In genomic region chr12:6968426-6968825, GRCh38 we compare ENCODE assay signal across 10 cellular contexts. TPM values are rescaled to one million over a fixed set of nuclear protein-coding genes. Genes with fewer than 3 reads are reported as not detected.
A peak's percentile ranks its signal among the peaks of the same experiment; 100 is the strongest.
DNase-seq lines count a peak whose midpoint lies in the region; ATAC-seq, FAIRE-seq and TF ChIP-seq lines count a peak whose summit lies in the region.
"Had no signal": no experiment of that assay in that cellular context is flagged by ENCODE, and none has a peak within 500 bp of the region (broad histone marks: within the 10 kb centered on the region; RNA-seq: fewer than 3 reads in every experiment).

No MANE protein-coding gene starts in this region.

- BruUV-seq in PC-9 (replicated peaks; lab: Mats Ljungman, UMichigan) = no TSS peak

- peaks cover 30% of the 10 kb centered on the region for H4K20me1 ChIP-seq in PC-9 (ENCODE audit: insufficient read depth)

- H3F3A ChIP-seq in PC-9 (ENCODE audit: insufficient read depth, low read depth) = peaks cover 61% of the 10 kb centered on the region

- POLR2A ChIA-PET in PC-9 (lab: Charles Lee; ENCODE audit: unreplicated experiment) = interaction anchor here (0.6 to 0.7 kb wide), 2 partner anchors 24 to 100 kb away, joined by 3 read pairs; no protein-coding TSS in a partner anchor

- H3K79me2 ChIP-seq in PC-9 (ENCODE audit: low read depth) = peaks cover 97% of the 10 kb centered on the region

- peak overlapping the region; percentile 97 for H3K4me3 Mint-ChIP-seq in activated CD4-positive, alpha-beta T cell treated with anti-CD3 and anti-CD28 coated beads, Interleukin-2, amount 10 ng/mL, durations not matched to agents 24 days and 14 days
- H3K4me3 Mint-ChIP-seq in endodermal cell = peak overlapping the region; percentile 86

- H3K9me2 ChIP-seq in PC-9 (ENCODE audit: insufficient read depth) = no peaks in the 10 kb centered on the region

- H2AFZ ChIP-seq in PC-9 = no peak overlapping the region

- TF ChIP-seq CTCF in PC-9 (conservative IDR thresholded peaks at IDR 0.05) (no peak), endodermal cell (conservative IDR thresholded peaks at IDR 0.05) (no peak)

- FAIRE-seq in small intestine (lab: Jason Lieb, UNC) = no peak

- H3K27me3 Mint-ChIP-seq in activated CD4-positive, alpha-beta T cell treated with anti-CD3 and anti-CD28 coated beads, Interleukin-2, amount 10 ng/mL, durations not matched to agents 24 days and 14 days = no peaks in the 10 kb centered on the region
- no peaks in the 10 kb centered on the region for H3K27me3 Mint-ChIP-seq in endodermal cell (ENCODE audit: insufficient read depth)

- peaks cover 40% of the 10 kb centered on the region for H3K4me1 Mint-ChIP-seq in activated CD4-positive, alpha-beta T cell treated with anti-CD3 and anti-CD28 coated beads, Interleukin-2, amount 10 ng/mL, durations not matched to agents 24 days and 14 days
- H3K4me1 Mint-ChIP-seq in endodermal cell = peaks cover 47% of the 10 kb centered on the region

- H3K27ac ChIP-seq in PC-9 (0 out of 2 replicates have a peak overlapping the region, but pooled peaks have one; percentile 90), endodermal cell (ENCODE audit: low read depth, low read length) (no peak overlapping the region), small intestine (ENCODE audit: low read depth in 1 of 2, low read length in 1 of 2) (peak overlapping the region; percentile 30 to 47)

- no peak for ATAC-seq in GM21423 (IDR thresholded peaks at IDR 0.05; ENCODE audit: unreplicated experiment)
- ATAC-seq: left colon had no signal

- H3K4me1 ChIP-seq in PC-9 (replicated peaks; ENCODE audit: insufficient read depth) (peaks cover 39% of the 10 kb centered on the region), endodermal cell (ENCODE audit: control insufficient read depth, insufficient read depth, low read length) (peaks cover 5% of the 10 kb centered on the region), small intestine (ENCODE audit: control insufficient read depth in 2 of 2, insufficient read depth in 1 of 2, low read depth in 1 of 2, low read length in 1 of 2) (peaks cover 5 to 6% of the 10 kb centered on the region in 2 donors)

- H3K4me3 ChIP-seq in PC-9 (peak overlapping the region; percentile 82; the same call in 1 of the 2 replicates), endodermal cell (ENCODE audit: low read length) (peak overlapping the region; percentile 100), small intestine (ENCODE audit: low read depth in 1 of 2, low read length in 2 of 2) (peak overlapping the region in 1 of 2 donors; percentile 2)

- H3K36me3 ChIP-seq in PC-9 (ENCODE audit: low read depth) (peaks cover 46% of the 10 kb centered on the region), endodermal cell (ENCODE audit: control insufficient read depth, insufficient read depth, low read length) (peaks cover 52% of the 10 kb centered on the region), small intestine (ENCODE audit: control insufficient read depth in 2 of 2, insufficient read depth in 2 of 2, low read length in 2 of 2) (peaks cover 5 to 8% of the 10 kb centered on the region in 2 donors)

- WGBS in endodermal cell (ENCODE audit: insufficient coverage in 1 of 2, insufficient read length in 1 of 2), 2 experiments = 92 to 95% methylated on average over 9 of the region's 9 CpGs
- 62 to 79% (median 64%) methylated on average over 9 of the region's 9 CpGs for WGBS in small intestine, 3 donors

- no peaks in the 10 kb centered on the region for H3K27me3 ChIP-seq in PC-9 (ENCODE audit: insufficient read depth, low read depth)
- no peaks in the 10 kb centered on the region for H3K27me3 ChIP-seq in endodermal cell (ENCODE audit: control insufficient read depth, insufficient read depth, low read length, poor library complexity, severe bottlenecking)
- H3K27me3 ChIP-seq in small intestine (ENCODE audit: control insufficient read depth in 2 of 2, insufficient read depth in 2 of 2, low read length in 2 of 2) = no peaks in the 10 kb centered on the region
- H3K27me3 ChIP-seq: tibial nerve had no signal

- CTCF ChIA-PET in PC-9 (lab: Charles Lee) = interaction anchor here (0.6 to 2.7 kb wide), 5 partner anchors 24 to 145 kb away, joined by 3 to 7 read pairs (median 4); no protein-coding TSS in a partner anchor

- H3K27ac Mint-ChIP-seq in activated CD4-positive, alpha-beta T cell treated with anti-CD3 and anti-CD28 coated beads, Interleukin-2, amount 10 ng/mL, durations not matched to agents 24 days and 14 days = peak overlapping the region; percentile 100
- H3K27ac Mint-ChIP-seq in endodermal cell = peak overlapping the region; percentile 98

- H3K9me3 Mint-ChIP-seq in activated CD4-positive, alpha-beta T cell treated with anti-CD3 and anti-CD28 coated beads, Interleukin-2, amount 10 ng/mL, durations not matched to agents 24 days and 14 days = no peaks in the 10 kb centered on the region
- H3K9me3 Mint-ChIP-seq in endodermal cell = no peaks in the 10 kb centered on the region

- intact Hi-C loops in activated CD4-positive, alpha-beta T cell treated with anti-CD3 and anti-CD28 coated beads, Interleukin-2, amount 10 ng/mL, durations not matched to agents 24 days and 14 days (cut with micrococcal nuclease) = no loop called here
- intact Hi-C loops in PC-9 (cut with micrococcal nuclease; ENCODE audit: unreplicated experiment) = loop anchor here (10.0 kb wide), 2 partner anchors 284 to 354 kb away; partner anchors contain the start of gene ZNF384

- peak overlapping the region; percentile 92 for H3K4me2 ChIP-seq in PC-9

- no peak for DNase-seq in activated CD4-positive, alpha-beta T cell treated with anti-CD3 and anti-CD28 coated beads, Interleukin-2, amount 10 ng/mL, durations not matched to agents 24 days and 14 days
- DNase-seq in activated CD4-positive, alpha-beta T cell treated with anti-CD3 and anti-CD28 coated beads, Interleukin-2, amount 50 U/mL, for 48 hours = no peak
- no peak for DNase-seq in PC-9
- no peak for DNase-seq in endodermal cell
- no peak for DNase-seq in small intestine
- DNase-seq in germinal center (ENCODE audit: low spot score) = no peak
- no peak for DNase-seq in DMS153 treated with DMSO at 0.1 percent for 48 hours (lab: John Stamatoyannopoulos, UW; ENCODE audit: unreplicated experiment)
- DNase-seq: left colon had no signal

- H3K9me3 ChIP-seq in PC-9 (ENCODE audit: insufficient read depth, low read depth) (no peaks in the 10 kb centered on the region), endodermal cell (ENCODE audit: control insufficient read depth, low read length) (no peaks in the 10 kb centered on the region), small intestine (ENCODE audit: control insufficient read depth, low read depth) (no peaks in the 10 kb centered on the region)
- H3K9me3 ChIP-seq: tibial nerve had no signal

- no peak overlapping the region for H3K9ac ChIP-seq in endodermal cell (ENCODE audit: extremely low read depth, low read length, poor library complexity, severe bottlenecking)

- H3K36me3 Mint-ChIP-seq in activated CD4-positive, alpha-beta T cell treated with anti-CD3 and anti-CD28 coated beads, Interleukin-2, amount 10 ng/mL, durations not matched to agents 24 days and 14 days (ENCODE audit: low read depth) = peaks cover 77% of the 10 kb centered on the region
- peaks cover 60% of the 10 kb centered on the region for H3K36me3 Mint-ChIP-seq in endodermal cell (ENCODE audit: low read depth)

RNA-seq across cellular contexts. Expression of gene PHB2, which starts 2.0 kb away (rescaled TPM):
- 474 and 487 TPM in 2 replicates for total RNA-seq in activated CD4-positive, alpha-beta T cell treated with anti-CD3 and anti-CD28 coated beads, Interleukin-2, amount 10 ng/mL, durations not matched to agents 24 days and 14 days
- 384 and 386 TPM in 2 replicates for total RNA-seq in PC-9 (2021)
- total RNA-seq in endodermal cell = 100 to 1,000 TPM; 260 to 512 TPM
- polyA plus RNA-seq in endodermal cell (2013, experiment 1 of 2) = 270 TPM
- 248 TPM for polyA plus RNA-seq in endodermal cell (2013, experiment 2 of 2)
- polyA plus RNA-seq in small intestine = 100 to 1,000 TPM; 165 to 311 (median 210) TPM

RNA-seq across cellular contexts. Expression of gene EMG1, which starts 2.3 kb away (rescaled TPM):
- total RNA-seq in activated CD4-positive, alpha-beta T cell treated with anti-CD3 and anti-CD28 coated beads, Interleukin-2, amount 10 ng/mL, durations not matched to agents 24 days and 14 days = 129 and 131 TPM in 2 replicates
- total RNA-seq in PC-9 (2021) = 84.5 and 96.5 TPM in 2 replicates
- 100 to 1,000 TPM in 1 of 2 donors, 10 to 100 TPM in 1; 61.1 to 115 TPM for total RNA-seq in endodermal cell
- polyA plus RNA-seq in endodermal cell (2013, experiment 1 of 2) = 29.1 TPM
- 26.7 TPM for polyA plus RNA-seq in endodermal cell (2013, experiment 2 of 2)
- polyA plus RNA-seq in small intestine = 10 to 100 TPM; 12.3 to 32.3 (median 14.1) TPM

RNA-seq across cellular contexts. Expression of gene PTPN6, which starts 17.3 kb away (rescaled TPM):
- total RNA-seq in activated CD4-positive, alpha-beta T cell treated with anti-CD3 and anti-CD28 coated beads, Interleukin-2, amount 10 ng/mL, durations not matched to agents 24 days and 14 days = 349 and 355 TPM in 2 replicates
- 84.1 and 92.7 TPM in 2 replicates for total RNA-seq in PC-9 (2021)
- total RNA-seq in endodermal cell = 10 to 100 TPM; 35.7 to 68.0 TPM
- polyA plus RNA-seq in endodermal cell (2013, experiment 1 of 2) = 6.3 TPM
- 5.6 TPM for polyA plus RNA-seq in endodermal cell (2013, experiment 2 of 2)
- 10 to 100 TPM; 40.7 to 81.1 (median 76.7) TPM for polyA plus RNA-seq in small intestine

RNA-seq across cellular contexts. Expression of gene C12orf57, which starts 24.6 kb away (rescaled TPM):
- total RNA-seq in activated CD4-positive, alpha-beta T cell treated with anti-CD3 and anti-CD28 coated beads, Interleukin-2, amount 10 ng/mL, durations not matched to agents 24 days and 14 days = 168 and 174 TPM in 2 replicates
- total RNA-seq in PC-9 (2021) (198 and 218 TPM in 2 replicates), endodermal cell (100 to 1,000 TPM; 141 to 257 TPM)
- 219 TPM for polyA plus RNA-seq in endodermal cell (2013, experiment 1 of 2)
- 218 TPM for polyA plus RNA-seq in endodermal cell (2013, experiment 2 of 2)
- 100 to 1,000 TPM; 185 to 379 (median 361) TPM for polyA plus RNA-seq in small intestine

RNA-seq across cellular contexts. Expression of gene RNU7-1, which starts 24.8 kb away (rescaled TPM):
- total RNA-seq in activated CD4-positive, alpha-beta T cell treated with anti-CD3 and anti-CD28 coated beads, Interleukin-2, amount 10 ng/mL, durations not matched to agents 24 days and 14 days = not detected in 2 replicates
- total RNA-seq in PC-9 (2021) (not detected in 2 replicates), endodermal cell (not detected)
- not detected for polyA plus RNA-seq in endodermal cell (2013, experiment 1 of 2)
- polyA plus RNA-seq in endodermal cell (2013, experiment 2 of 2) = not detected
- not detected for polyA plus RNA-seq in small intestine
- total RNA-seq: left colon, tibial nerve had no signal
